In genomic region chr11:126522606-126523005, GRCh38 we compare ENCODE assay signal across 19 cellular contexts.
A peak's percentile ranks its signal among the peaks of the same experiment; 100 is the strongest.
DNase-seq lines count a peak whose midpoint lies in the region; TF ChIP-seq lines count a peak whose summit lies in the region.
"Had no signal": no experiment of that assay in that cellular context is flagged by ENCODE, and none has a peak within 500 bp of the region (broad histone marks: within the 10 kb centered on the region; RNA-seq: fewer than 3 reads in every experiment).

No MANE protein-coding gene starts in this region.

- no peaks in the 10 kb centered on the region for H3K36me3 ChIP-seq in spleen
- H3K36me3 ChIP-seq: BLaER1 treated with 17β-estradiol and CSF1 and Interleukin-3, amounts not matched to agents 10 nM and 100 nM had no signal

- H3K9me3 ChIP-seq in spleen, result no peaks in the 10 kb centered on the region
- H3K9me3 ChIP-seq: A549; BLaER1 treated with 17β-estradiol and CSF1 and Interleukin-3, amounts not matched to agents 10 nM and 100 nM; Caco-2 had no signal

- H3K27me3 Mint-ChIP-seq in activated CD4-positive, alpha-beta memory T cell treated with anti-CD3 and anti-CD28 coated beads, Interleukin-2, amount 10 ng/mL, durations not matched to agents 7 days and 5 days, result no peaks in the 10 kb centered on the region

- H3K27me3 ChIP-seq in spleen (replicated peaks in 1 of 7), result peaks cover 0 to 14% (median 0%) of the 10 kb centered on the region in 7 donors
- H3K27me3 ChIP-seq: BLaER1 treated with 17β-estradiol and CSF1 and Interleukin-3, amounts not matched to agents 10 nM and 100 nM had no signal

- H3K4me3 ChIP-seq in spleen, result no peak overlapping the region
- H3K4me3 ChIP-seq: A549; BLaER1 treated with 17β-estradiol and CSF1 and Interleukin-3, amounts not matched to agents 10 nM and 100 nM had no signal

- DNase-seq in activated effector memory CD4-positive, alpha-beta T cell treated with anti-CD3 and anti-CD28 coated beads, Interleukin-2, amount 50 U/mL, for 16 hours, result peak; percentile 14
- DNase-seq in activated effector memory CD4-positive, alpha-beta T cell treated with Interleukin-2 at 50 U/mL for 16 hours, result no peak
- DNase-seq in posterior vena cava (ENCODE audit: low spot score), result peak; percentile 32
- DNase-seq in spleen, result peak; percentile 56
- no peak for DNase-seq in activated gamma-delta T cell (lab: John Stamatoyannopoulos, UW)
- no peak for DNase-seq in activated CD4-positive, alpha-beta memory T cell treated with anti-CD3 and anti-CD28 coated beads, Interleukin-2, amount 10 ng/mL, durations not matched to agents 7 days and 5 days
- DNase-seq in NCI-H2081 treated with DMSO at 0.1 percent for 48 hours (lab: John Stamatoyannopoulos, UW), result no peak
- DNase-seq: AML-193; Caco-2; Calu3; CD4-positive, alpha-beta T cell; CD8-positive, alpha-beta T cell; DMS79 treated with DMSO at 0.1 percent for 48 hours; GF-D8 had no signal

- H3K4me3 Mint-ChIP-seq in activated CD4-positive, alpha-beta memory T cell treated with anti-CD3 and anti-CD28 coated beads, Interleukin-2, amount 10 ng/mL, durations not matched to agents 7 days and 5 days, result no peak overlapping the region
- H3K4me3 Mint-ChIP-seq: B cell; CD4-positive, alpha-beta T cell; CD8-positive, alpha-beta T cell had no signal

- TF ChIP-seq POLR2A in spleen (IDR thresholded peaks at IDR 0.05), result no peak

- CTCF ChIA-PET in activated CD4-positive, alpha-beta memory T cell treated with anti-CD3 and anti-CD28 coated beads, Interleukin-2, amount 10 ng/mL, durations not matched to agents 7 days and 5 days (lab: Charles Lee), result no interaction called here

- no peak for TF ChIP-seq CTCF in spleen (IDR thresholded peaks at IDR 0.05 in 8 of 11, conservative IDR thresholded peaks at IDR 0.05 in 3 of 11)

- no peaks in the 10 kb centered on the region for H3K9me3 Mint-ChIP-seq in activated CD4-positive, alpha-beta memory T cell treated with anti-CD3 and anti-CD28 coated beads, Interleukin-2, amount 10 ng/mL, durations not matched to agents 7 days and 5 days
- H3K9me3 Mint-ChIP-seq: CD4-positive, alpha-beta T cell; CD8-positive, alpha-beta T cell had no signal

- H3K36me3 Mint-ChIP-seq in activated CD4-positive, alpha-beta memory T cell treated with anti-CD3 and anti-CD28 coated beads, Interleukin-2, amount 10 ng/mL, durations not matched to agents 7 days and 5 days (ENCODE audit: low read depth), result no peaks in the 10 kb centered on the region
- H3K36me3 Mint-ChIP-seq: CD8-positive, alpha-beta T cell had no signal

- H3K27ac ChIP-seq in spleen, result no peak overlapping the region
- H3K27ac ChIP-seq: 22Rv1; BLaER1 treated with 17β-estradiol and CSF1 and Interleukin-3, amounts not matched to agents 10 nM and 100 nM; C4-2B had no signal

- WGBS in spleen, 5 donors, result 73 to 84% (median 80%) methylated on average over 7 of the region's 7 CpGs

- H3K4me1 Mint-ChIP-seq in activated CD4-positive, alpha-beta memory T cell treated with anti-CD3 and anti-CD28 coated beads, Interleukin-2, amount 10 ng/mL, durations not matched to agents 7 days and 5 days, result no peaks in the 10 kb centered on the region
- H3K4me1 Mint-ChIP-seq: B cell had no signal

- H3K27ac Mint-ChIP-seq in activated CD4-positive, alpha-beta memory T cell treated with anti-CD3 and anti-CD28 coated beads, Interleukin-2, amount 10 ng/mL, durations not matched to agents 7 days and 5 days, result no peak overlapping the region
- H3K27ac Mint-ChIP-seq: B cell; CD4-positive, alpha-beta T cell; CD8-positive, alpha-beta T cell had no signal

- H3K4me1 ChIP-seq in spleen, result peaks cover 0 to 8% (median 0%) of the 10 kb centered on the region in 6 donors
- H3K4me1 ChIP-seq: Caco-2 had no signal

- intact Hi-C loops in posterior vena cava (cut with DNase I) (no loop called here), spleen (cut with DNase I; ENCODE audit: low total_unique reads) (no loop called here)

- POLR2A ChIA-PET in activated CD4-positive, alpha-beta memory T cell treated with anti-CD3 and anti-CD28 coated beads, Interleukin-2, amount 10 ng/mL, durations not matched to agents 7 days and 5 days (lab: Charles Lee), result no interaction called here

Comparison
In these comparisons a context has a peak if more than half of its experiments do, and no peak if none do; other contexts are left out.
1. DNase-seq: peak in activated effector memory CD4-positive, alpha-beta T cell treated with anti-CD3 and anti-CD28 coated beads, Interleukin-2, amount 50 U/mL, for 16 hours (single experiment), posterior vena cava (single experiment) and spleen (single experiment); none in activated effector memory CD4-positive, alpha-beta T cell treated with Interleukin-2 at 50 U/mL for 16 hours (single experiment), activated gamma-delta T cell (single experiment), activated CD4-positive, alpha-beta memory T cell treated with anti-CD3 and anti-CD28 coated beads, Interleukin-2, amount 10 ng/mL, durations not matched to agents 7 days and 5 days (single experiment) and NCI-H2081 treated with DMSO at 0.1 percent for 48 hours (single experiment).